35 cellular contexts compared by ENCODE assay signal in genomic region chr4:184952522-184952921, GRCh38.
"Had no signal": no experiment of that assay in that cellular context is flagged by ENCODE, and none has a peak within 500 bp of the region (broad histone marks: within the 10 kb centered on the region; RNA-seq: fewer than 3 reads in every experiment).

No MANE protein-coding gene starts in this region.

- H3K36me3 Mint-ChIP-seq: activated CD4-positive, alpha-beta memory T cell treated with anti-CD3 and anti-CD28 coated beads for 36 hours; activated naive CD4-positive, alpha-beta T cell treated with anti-CD3 and anti-CD28 coated beads, Interleukin-2, amount 50 U/mL, for 72 hours; activated naive CD8-positive, alpha-beta T cell treated with anti-CD3 and anti-CD28 coated beads for 36 hours had no signal

- H3K4me3 ChIP-seq: adrenal gland, body of pancreas, breast epithelium had no signal

- ATAC-seq: activated CD8-positive, alpha-beta T cell treated with anti-CD3 and anti-CD28 coated beads for 36 hours; activated naive CD4-positive, alpha-beta T cell treated with anti-CD3 and anti-CD28 coated beads, Interleukin-2, amount 50 U/mL, for 72 hours; activated T-cell treated with anti-CD3 and anti-CD28 coated beads, Interleukin-2, amount 50 U/mL, for 4 hours; activated T-cell treated with anti-CD3 and anti-CD28 coated beads, Interleukin-2, amount 50 U/mL, for 72 hours; activated T-helper 17 cell treated with anti-CD3 and anti-CD28 coated beads, Interleukin-2, amount 50 U/mL, for 72 hours; body of pancreas had no signal

- H3K27ac Mint-ChIP-seq: activated B cell treated with CpG ODN at 0.5 μM for 24 hours; activated CD4-positive, alpha-beta memory T cell treated with anti-CD3 and anti-CD28 coated beads for 36 hours; activated CD4-positive, alpha-beta T cell treated with anti-CD3 and anti-CD28 coated beads, Interleukin-2, amount 10 ng/mL, durations not matched to agents 24 days and 14 days; activated CD8-positive, alpha-beta T cell treated with anti-CD3 and anti-CD28 coated beads for 36 hours; activated naive CD4-positive, alpha-beta T cell treated with anti-CD3 and anti-CD28 coated beads for 36 hours; activated naive CD4-positive, alpha-beta T cell treated with anti-CD3 and anti-CD28 coated beads, Interleukin-2, amount 50 U/mL, for 72 hours; activated naive CD8-positive, alpha-beta T cell treated with anti-CD3 and anti-CD28 coated beads for 36 hours; activated T-cell treated with anti-CD3 and anti-CD28 coated beads, Interleukin-2, amount 50 U/mL, for 72 hours; activated T-helper 1 cell treated with anti-CD3 and anti-CD28 coated beads, Interleukin-12 subunit alpha, Interleukin-12 subunit beta, Interleukin-2, Interleukin-4 antibody, amounts not matched to agents 30 ng/mL and 10 ng/mL and 1 ng/mL, durations not matched to agents 14 hours and 24 hours and 36 hours; activated T-helper 17 cell treated with anti-CD3 and anti-CD28 coated beads, Interleukin-2, amount 50 U/mL, for 72 hours; T-helper 1 cell treated with Interleukin-12 subunit alpha and Interleukin-12 subunit beta and Interleukin-4 antibody, amounts not matched to agents 30 μg/mL and 1 μg/mL, for 36 hours; T-helper 2 cell treated with Interferon-gamma antibody and Interleukin-4, amounts not matched to agents 5 μg/mL and 100 μg/mL, for 36 hours had no signal

- H3K4me3 Mint-ChIP-seq: activated B cell treated with CpG ODN at 0.5 μM for 24 hours; activated CD4-positive, alpha-beta memory T cell treated with anti-CD3 and anti-CD28 coated beads for 36 hours; activated CD4-positive, alpha-beta T cell treated with anti-CD3 and anti-CD28 coated beads, Interleukin-2, amount 10 ng/mL, durations not matched to agents 24 days and 14 days; activated CD8-positive, alpha-beta T cell treated with anti-CD3 and anti-CD28 coated beads for 36 hours; activated naive CD4-positive, alpha-beta T cell treated with anti-CD3 and anti-CD28 coated beads for 36 hours; activated naive CD8-positive, alpha-beta T cell treated with anti-CD3 and anti-CD28 coated beads for 36 hours; activated T-cell treated with anti-CD3 and anti-CD28 coated beads, Interleukin-2, amount 50 U/mL, for 4 hours; activated T-cell treated with anti-CD3 and anti-CD28 coated beads, Interleukin-2, amount 50 U/mL, for 72 hours; activated T-helper 1 cell treated with anti-CD3 and anti-CD28 coated beads, Interleukin-12 subunit alpha, Interleukin-12 subunit beta, Interleukin-2, Interleukin-4 antibody, amounts not matched to agents 30 ng/mL and 10 ng/mL and 1 ng/mL, durations not matched to agents 14 hours and 24 hours and 36 hours; activated T-helper 17 cell treated with anti-CD3 and anti-CD28 coated beads, Interleukin-2, amount 50 U/mL, for 72 hours; T-helper 1 cell treated with Interleukin-12 subunit alpha and Interleukin-12 subunit beta and Interleukin-4 antibody, amounts not matched to agents 30 μg/mL and 1 μg/mL, for 36 hours; T-helper 2 cell treated with Interferon-gamma antibody and Interleukin-4, amounts not matched to agents 5 μg/mL and 100 μg/mL, for 36 hours had no signal

- H3K4me1 Mint-ChIP-seq: activated B cell treated with CpG ODN at 0.5 μM for 24 hours; activated CD4-positive, alpha-beta T cell treated with anti-CD3 and anti-CD28 coated beads, Interleukin-2, amount 10 ng/mL, durations not matched to agents 24 days and 14 days; activated naive CD8-positive, alpha-beta T cell treated with anti-CD3 and anti-CD28 coated beads for 36 hours; activated T-helper 17 cell treated with anti-CD3 and anti-CD28 coated beads, Interleukin-2, amount 50 U/mL, for 72 hours had no signal

- H3K4me1 ChIP-seq: adrenal gland, body of pancreas, breast epithelium had no signal

- H3K9me3 ChIP-seq: adrenal gland, body of pancreas, breast epithelium had no signal

- H3K36me3 ChIP-seq: adrenal gland, brain microvascular endothelial cell, breast epithelium had no signal

- H3K9me3 Mint-ChIP-seq: activated B cell treated with CpG ODN at 0.5 μM for 24 hours; activated CD4-positive, alpha-beta memory T cell treated with anti-CD3 and anti-CD28 coated beads for 36 hours; activated CD4-positive, alpha-beta T cell treated with anti-CD3 and anti-CD28 coated beads, Interleukin-2, amount 10 ng/mL, durations not matched to agents 24 days and 14 days; activated CD8-positive, alpha-beta T cell treated with anti-CD3 and anti-CD28 coated beads for 36 hours; activated naive CD4-positive, alpha-beta T cell treated with anti-CD3 and anti-CD28 coated beads for 36 hours; activated naive CD4-positive, alpha-beta T cell treated with anti-CD3 and anti-CD28 coated beads, Interleukin-2, amount 50 U/mL, for 72 hours; activated naive CD8-positive, alpha-beta T cell treated with anti-CD3 and anti-CD28 coated beads for 36 hours; activated T-cell treated with anti-CD3 and anti-CD28 coated beads, Interleukin-2, amount 50 U/mL, for 4 hours; activated T-cell treated with anti-CD3 and anti-CD28 coated beads, Interleukin-2, amount 50 U/mL, for 72 hours; activated T-helper 1 cell treated with anti-CD3 and anti-CD28 coated beads, Interleukin-12 subunit alpha, Interleukin-12 subunit beta, Interleukin-2, Interleukin-4 antibody, amounts not matched to agents 30 ng/mL and 10 ng/mL and 1 ng/mL, durations not matched to agents 14 hours and 24 hours and 36 hours; activated T-helper 17 cell treated with anti-CD3 and anti-CD28 coated beads, Interleukin-2, amount 50 U/mL, for 72 hours; T-helper 1 cell treated with Interleukin-12 subunit alpha and Interleukin-12 subunit beta and Interleukin-4 antibody, amounts not matched to agents 30 μg/mL and 1 μg/mL, for 36 hours; T-helper 2 cell treated with Interferon-gamma antibody and Interleukin-4, amounts not matched to agents 5 μg/mL and 100 μg/mL, for 36 hours had no signal

- H3K27ac ChIP-seq: adrenal gland, body of pancreas, brain microvascular endothelial cell, breast epithelium, VCaP had no signal

- H3K27me3 ChIP-seq: body of pancreas, brain microvascular endothelial cell, breast epithelium had no signal

- DNase-seq: activated B cell treated with CpG ODN at 0.5 μM for 24 hours; activated CD4-positive, alpha-beta memory T cell treated with anti-CD3 and anti-CD28 coated beads for 36 hours; activated CD4-positive, alpha-beta T cell treated with anti-CD3 and anti-CD28 coated beads for 4 hours; activated CD4-positive, alpha-beta T cell treated with anti-CD3 and anti-CD28 coated beads, Interleukin-2, amount 10 ng/mL, durations not matched to agents 24 days and 14 days; activated CD4-positive, alpha-beta T cell treated with anti-CD3 and anti-CD28 coated beads, Interleukin-2, amount 50 U/mL, for 1 hour; activated CD4-positive, alpha-beta T cell treated with anti-CD3 and anti-CD28 coated beads, Interleukin-2, amount 50 U/mL, for 4 hours; activated CD4-positive, CD25-positive, alpha-beta regulatory T cell treated with anti-CD3 and anti-CD28 coated beads, Interleukin-2, amount 50 U/mL, for 72 hours; activated CD8-positive, alpha-beta memory T cell treated with anti-CD3 and anti-CD28 coated beads, Interleukin-2, amount 50 U/mL, for 4 hours; activated CD8-positive, alpha-beta T cell treated with anti-CD3 and anti-CD28 coated beads for 36 hours; activated effector memory CD4-positive, alpha-beta T cell treated with anti-CD3 and anti-CD28 coated beads, Interleukin-2, amount 50 U/mL, for 16 hours; activated gamma-delta T cell treated with Interleukin-2 at 50 U/mL for 16 hours; activated naive CD4-positive, alpha-beta T cell; activated naive CD4-positive, alpha-beta T cell treated with anti-CD3 and anti-CD28 coated beads for 36 hours; activated naive CD4-positive, alpha-beta T cell treated with anti-CD3 and anti-CD28 coated beads, Interleukin-2, amount 50 U/mL, for 16 hours; activated naive CD8-positive, alpha-beta T cell treated with anti-CD3 and anti-CD28 coated beads for 36 hours; activated T-cell treated with anti-CD3 and anti-CD28 coated beads for 4 hours; activated T-cell treated with anti-CD3 and anti-CD28 coated beads, Interleukin-2, amount 50 U/mL, for 1 hour; activated T-cell treated with anti-CD3 and anti-CD28 coated beads, Interleukin-2, amount 50 U/mL, for 4 hours; activated T-cell treated with anti-CD3 and anti-CD28 coated beads, Interleukin-2, amount 50 U/mL, for 72 hours; amniotic stem cell; body of pancreas; brain microvascular endothelial cell; central memory CD4-positive, alpha-beta T cell; SW 1271; T-helper 1 cell; T-helper 2 cell; T-helper 9 cell had no signal
